In genomic region chr6:47242483-47243386, GRCh38 we compare ENCODE assay signal across 8 cellular contexts.
DNase-seq lines count a peak whose midpoint lies in the region; ATAC-seq and TF ChIP-seq lines count a peak whose summit lies in the region.

No MANE protein-coding gene starts in this region.

- ATAC-seq in GM18505 (IDR thresholded peaks at IDR 0.05; ENCODE audit: unreplicated experiment) (peak; percentile 97), HG02678 (IDR thresholded peaks at IDR 0.05; ENCODE audit: unreplicated experiment) (peak; percentile 91), body of pancreas (peak; percentile 96)

- H3K4me1 Mint-ChIP-seq in immature natural killer cell, result peaks cover 11 to 13% of the 10 kb centered on the region in 2 donors

- peak overlapping the region in 1 of 6 donors; percentile 5 for H3K27ac Mint-ChIP-seq in immature natural killer cell

- intact Hi-C loops in body of pancreas (cut with DNase I), result no loop called here

- H3K36me3 ChIP-seq in body of pancreas (replicated peaks in 1 of 2; ENCODE audit: insufficient read depth in 1 of 2, low read depth in 2 of 2), result no peaks in the 10 kb centered on the region

- no peak for TF ChIP-seq CTCF in body of pancreas (IDR thresholded peaks at IDR 0.05)

- DNase-seq in NAMALWA (ENCODE audit: low spot score) (peak; percentile 94), T-helper 2 cell (peak in 3 of 5 experiments; percentile 6 to 71 (median 9)), body of pancreas (peak; percentile 90 to 95 (median 94)), immature natural killer cell (peak; percentile 32 to 50 (median 48)), DMS79 treated with DMSO at 0.1 percent for 48 hours (lab: John Stamatoyannopoulos, UW) (no peak)
- peak; percentile 3 to 28 (median 3) for DNase-seq in stimulated activated CD4-positive, alpha-beta T cell treated with anti-CD3 and anti-CD28 coated beads, Interleukin-12 subunit alpha, Interleukin-12 subunit beta, amount 100 ng/mL, for 48 hours (ENCODE audit: low read depth in 2 of 3, low spot score in 1 of 3)

- no peaks in the 10 kb centered on the region for H3K27me3 ChIP-seq in body of pancreas

- peak overlapping the region in 2 of 5 donors; percentile 3 to 10 for H3K4me3 Mint-ChIP-seq in immature natural killer cell

- WGBS in body of pancreas, 2 donors, result 35 to 40% methylated on average over 14 of the region's 14 CpGs

- peaks cover 0 to 3% (median 0%) of the 10 kb centered on the region in 3 donors for H3K27me3 Mint-ChIP-seq in immature natural killer cell (ENCODE audit: low read depth in 3 of 3)

- peak overlapping the region; percentile 37 to 78 (median 52) for H3K27ac ChIP-seq in body of pancreas

- no peaks in the 10 kb centered on the region for H3K9me3 ChIP-seq in body of pancreas

- TF ChIP-seq POLR2A in GM18505 (IDR thresholded peaks at IDR 0.05; ENCODE audit: borderline replicate concordance, extremely low read depth, insufficient read depth, insufficient read length) (no peak), body of pancreas (IDR thresholded peaks at IDR 0.05) (no peak)

- peaks cover 0 to 2% (median 0%) of the 10 kb centered on the region in 6 donors for H3K9me3 Mint-ChIP-seq in immature natural killer cell

- peaks cover 29% of the 10 kb centered on the region for H3K4me1 ChIP-seq in body of pancreas

- no peaks in the 10 kb centered on the region for H3K36me3 Mint-ChIP-seq in immature natural killer cell

- H3K4me3 ChIP-seq in body of pancreas, result no peak overlapping the region
